8 cellular contexts compared by ENCODE assay signal in the genomic region with DNA sequence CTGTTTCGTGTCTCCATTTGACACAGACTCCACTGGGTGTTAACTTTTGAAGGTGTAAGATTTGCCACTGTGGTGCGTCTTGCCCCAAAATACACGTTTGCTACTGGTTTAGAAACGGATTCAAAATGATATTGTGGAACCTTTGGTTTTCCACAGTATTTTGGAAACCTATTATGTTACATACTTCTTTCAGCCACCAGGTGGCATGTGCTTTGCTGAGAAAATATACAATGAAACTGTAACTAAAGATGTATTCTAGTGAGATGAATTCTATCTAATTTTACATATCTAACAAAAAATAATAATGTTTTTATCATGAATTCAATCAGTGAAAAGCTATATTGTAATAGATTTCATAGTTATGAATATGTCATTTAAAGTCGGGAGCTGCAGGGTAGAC. TPM values are rescaled to one million over a fixed set of nuclear protein-coding genes. Genes with fewer than 3 reads are reported as not detected.
DNase-seq lines count a peak whose midpoint lies in the region; ATAC-seq, FAIRE-seq and TF ChIP-seq lines count a peak whose summit lies in the region.

No MANE protein-coding gene starts in this region.

- no peak overlapping the region for H3K9ac ChIP-seq in astrocyte (ENCODE audit: low read length)

- H3K36me3 ChIP-seq in astrocyte (ENCODE audit: insufficient read depth, low read length) = no peaks in the 10 kb centered on the region

- peak; percentile 35 for TF ChIP-seq CTCF in astrocyte (IDR thresholded peaks at IDR 0.05; ENCODE audit: insufficient read depth, low read depth, low read length)

- H3K27me3 Mint-ChIP-seq in astrocyte (ENCODE audit: low read depth, unreplicated experiment) = no peaks in the 10 kb centered on the region

- no peak for FAIRE-seq in astrocyte (lab: Jason Lieb, UNC)

- no peaks in the 10 kb centered on the region for H4K20me1 ChIP-seq in astrocyte (ENCODE audit: insufficient read depth, low read length)

- no peak overlapping the region for H3K27ac Mint-ChIP-seq in astrocyte (ENCODE audit: unreplicated experiment)

- no peaks in the 10 kb centered on the region for H3K9me3 ChIP-seq in astrocyte (ENCODE audit: insufficient read depth, low read depth, low read length)

- H3K9me3 Mint-ChIP-seq in astrocyte (ENCODE audit: unreplicated experiment) = no peaks in the 10 kb centered on the region

- no peak overlapping the region for H2AFZ ChIP-seq in astrocyte (ENCODE audit: low read depth, low read length)

- H3K4me2 ChIP-seq in astrocyte (ENCODE audit: low read length) = no peak overlapping the region

- no peak overlapping the region for H3K27ac ChIP-seq in astrocyte (ENCODE audit: low read depth, low read length)

- no peak overlapping the region for H3K4me3 Mint-ChIP-seq in astrocyte (ENCODE audit: unreplicated experiment)

- no peaks in the 10 kb centered on the region for H3K4me1 Mint-ChIP-seq in astrocyte (ENCODE audit: low read depth, unreplicated experiment)

- H3K27me3 ChIP-seq in astrocyte (ENCODE audit: insufficient read depth, low read length) = no peaks in the 10 kb centered on the region

- H3K4me1 ChIP-seq in astrocyte (ENCODE audit: insufficient read depth, low read length) = no peaks in the 10 kb centered on the region

- H3K36me3 Mint-ChIP-seq in astrocyte (ENCODE audit: low read depth, unreplicated experiment) = no peaks in the 10 kb centered on the region

- no peak overlapping the region for H3K4me3 ChIP-seq in astrocyte (ENCODE audit: insufficient read depth, low read depth, low read length)

- ATAC-seq in HG02885 (IDR thresholded peaks at IDR 0.05; ENCODE audit: poor library complexity, unreplicated experiment) (peak; percentile 77), HG03460 (IDR thresholded peaks at IDR 0.05; ENCODE audit: unreplicated experiment) (no peak)

- DNase-seq in ELR (ENCODE audit: low read depth) = peak; percentile 30
- DNase-seq in astrocyte (ENCODE audit: low read depth) = no peak
- peak; percentile 11 for DNase-seq in medulla oblongata (ENCODE audit: extremely low spot score)
- no peak for DNase-seq in effector CD4-positive, alpha-beta T cell
- no peak for DNase-seq in NCI-H2107 (lab: John Stamatoyannopoulos, UW)
- no peak for DNase-seq in foreskin melanocyte

- H3K79me2 ChIP-seq in astrocyte (ENCODE audit: insufficient read depth, low read length) = no peaks in the 10 kb centered on the region

RNA-seq across cellular contexts. Expression of gene SLITRK4, which starts 28.4 kb away (rescaled TPM):
- total RNA-seq in astrocyte = 2.7 and 3.7 TPM in 2 replicates

RNA-seq across cellular contexts. Expression of gene SPANXN2, which starts 56.2 kb away (rescaled TPM):
- not detected in 2 replicates for total RNA-seq in astrocyte

Comparison
In these comparisons a context has a peak if more than half of its experiments do, and no peak if none do; other contexts are left out.
1. DNase-seq: peak in ELR (single experiment) and medulla oblongata (single experiment); none in astrocyte (single experiment), effector CD4-positive, alpha-beta T cell (single experiment), NCI-H2107 (single experiment) and foreskin melanocyte (single experiment).